In genomic region chr16:54051821-54052220, GRCh38 we compare ENCODE assay signal across 26 cellular contexts.
"Had no signal": no experiment of that assay in that cellular context is flagged by ENCODE, and none has a peak within 500 bp of the region (broad histone marks: within the 10 kb centered on the region; RNA-seq: fewer than 3 reads in every experiment).

No MANE protein-coding gene starts in this region.

- H3K27ac ChIP-seq: ascending aorta, cardiac muscle cell, colonic mucosa, PC-9, RWPE1, SK-N-MC, WERI-Rb-1 had no signal

- H2AFZ ChIP-seq: PC-9 had no signal

- DNase-seq: activated CD4-positive, alpha-beta T cell treated with anti-CD3 and anti-CD28 coated beads for 1 hour; activated CD4-positive, alpha-beta T cell treated with anti-CD3 and anti-CD28 coated beads, Interleukin-2, amount 10 ng/mL, durations not matched to agents 24 days and 14 days; activated CD4-positive, alpha-beta T cell treated with anti-CD3 and anti-CD28 coated beads, Interleukin-2, amount 50 U/mL, for 4 hours; activated CD4-positive, CD25-positive, alpha-beta regulatory T cell; activated CD8-positive, alpha-beta T cell treated with anti-CD3 and anti-CD28 coated beads for 36 hours; activated gamma-delta T cell; activated naive CD4-positive, alpha-beta T cell treated with Interleukin-2 at 50 U/mL for 16 hours; activated naive CD8-positive, alpha-beta T cell treated with anti-CD3 and anti-CD28 coated beads, Interleukin-2, amount 10 ng/mL, durations not matched to agents 7 days and 5 days; activated T-cell treated with anti-CD3 and anti-CD28 coated beads, Interleukin-2, amount 50 U/mL, for 1 hour; amygdala; colonic mucosa; NCI-H1105 treated with DMSO at 0.1 percent for 48 hours; NCI-H1436; NCI-H1694 treated with DMSO at 0.1 percent for 48 hours; NCI-H2029; NCI-H345; NCI-H524 treated with DMSO at 0.1 percent for 48 hours; NK-92 treated with Interleukin-12 subunit alpha and Interleukin-12 subunit beta, amount 100 ng/mL, for 24 hours; PC-9; WERI-Rb-1 had no signal

- FAIRE-seq: RCC 7860, TTC549 had no signal

- H3K4me1 ChIP-seq: ascending aorta, colonic mucosa had no signal

- H3K27me3 ChIP-seq: ascending aorta, cardiac muscle cell, colonic mucosa had no signal

- H3K4me2 ChIP-seq: PC-9 had no signal

- H3K9me3 ChIP-seq: ascending aorta, colonic mucosa had no signal

- H3K36me3 ChIP-seq: cardiac muscle cell, colonic mucosa, WERI-Rb-1 had no signal

- H3K4me3 ChIP-seq: ascending aorta, cardiac muscle cell, colonic mucosa, PC-9 had no signal
